8 cellular contexts compared by ENCODE assay signal in the genomic region with DNA sequence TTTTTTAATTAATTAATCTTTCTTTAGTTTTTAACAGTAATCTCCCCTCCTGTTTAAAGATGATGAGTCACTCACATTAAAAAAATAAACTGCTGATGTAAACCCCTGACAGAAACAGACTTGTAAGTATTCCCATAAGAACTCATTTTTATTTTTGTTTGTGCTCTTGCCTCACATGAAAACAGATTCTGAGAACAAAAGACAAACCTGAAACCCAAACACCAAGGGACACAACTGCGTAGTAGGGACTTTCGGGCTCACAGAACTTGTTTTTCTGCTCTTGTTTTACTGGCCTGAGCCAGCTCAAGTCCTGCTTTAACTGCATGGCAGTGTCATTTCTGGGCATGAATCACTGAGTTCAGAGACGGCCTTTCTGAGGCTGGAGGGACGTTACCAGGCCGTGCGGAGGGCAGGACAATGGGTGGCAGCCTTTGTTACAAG.
DNase-seq lines count a peak whose midpoint lies in the region; ATAC-seq lines count a peak whose summit lies in the region.

No MANE protein-coding gene starts in this region.

- peak overlapping the region; percentile 65 for H3K27ac Mint-ChIP-seq in activated CD8-positive, alpha-beta memory T cell treated with anti-CD3 and anti-CD28 coated beads, Interleukin-2, amount 10 ng/mL, durations not matched to agents 7 days and 5 days
- peak overlapping the region; percentile 95 for H3K27ac Mint-ChIP-seq in activated T-helper 2 cell treated with anti-CD3 and anti-CD28 coated beads, Interferon-gamma antibody, Interleukin-2, Interleukin-4, amounts not matched to agents 10 μg/mL and 5 μg/mL and 100 μg/mL, durations not matched to agents 14 hours and 24 hours and 36 hours

- H3K36me3 Mint-ChIP-seq in activated CD8-positive, alpha-beta memory T cell treated with anti-CD3 and anti-CD28 coated beads, Interleukin-2, amount 10 ng/mL, durations not matched to agents 7 days and 5 days = peaks cover 57% of the 10 kb centered on the region
- H3K36me3 Mint-ChIP-seq in activated T-helper 2 cell treated with anti-CD3 and anti-CD28 coated beads, Interferon-gamma antibody, Interleukin-2, Interleukin-4, amounts not matched to agents 10 μg/mL and 5 μg/mL and 100 μg/mL, durations not matched to agents 14 hours and 24 hours and 36 hours (ENCODE audit: low read depth) = peaks cover 88% of the 10 kb centered on the region

- CTCF ChIA-PET in activated CD8-positive, alpha-beta memory T cell treated with anti-CD3 and anti-CD28 coated beads, Interleukin-2, amount 10 ng/mL, durations not matched to agents 7 days and 5 days (lab: Charles Lee) = no interaction called here

- H3K27me3 Mint-ChIP-seq in activated CD8-positive, alpha-beta memory T cell treated with anti-CD3 and anti-CD28 coated beads, Interleukin-2, amount 10 ng/mL, durations not matched to agents 7 days and 5 days = no peaks in the 10 kb centered on the region
- H3K27me3 Mint-ChIP-seq in activated T-helper 2 cell treated with anti-CD3 and anti-CD28 coated beads, Interferon-gamma antibody, Interleukin-2, Interleukin-4, amounts not matched to agents 10 μg/mL and 5 μg/mL and 100 μg/mL, durations not matched to agents 14 hours and 24 hours and 36 hours (ENCODE audit: low read depth) = no peaks in the 10 kb centered on the region

- peak; percentile 36 for ATAC-seq in activated CD8-positive, alpha-beta memory T cell treated with anti-CD3 and anti-CD28 coated beads, Interleukin-2, amount 10 ng/mL, durations not matched to agents 7 days and 5 days
- ATAC-seq in HG03439 (IDR thresholded peaks at IDR 0.05; ENCODE audit: unreplicated experiment) = peak; percentile 61

- DNase-seq in activated CD8-positive, alpha-beta memory T cell treated with anti-CD3 and anti-CD28 coated beads, Interleukin-2, amount 10 ng/mL, durations not matched to agents 7 days and 5 days = no peak
- no peak for DNase-seq in activated CD8-positive, alpha-beta memory T cell treated with anti-CD3 and anti-CD28 coated beads, Interleukin-2, amount 50 U/mL, for 4 hours
- DNase-seq in activated T-helper 2 cell treated with anti-CD3 and anti-CD28 coated beads, Interferon-gamma antibody, Interleukin-2, Interleukin-4, amounts not matched to agents 10 μg/mL and 5 μg/mL and 100 μg/mL, durations not matched to agents 14 hours and 24 hours and 36 hours (ENCODE audit: low spot score) = no peak
- DNase-seq in foreskin melanocyte = peak; percentile 79
- DNase-seq in nucleus accumbens (lab: John Stamatoyannopoulos, UW) = peak in 30 of 56 donors; percentile 3 to 71 (median 25)
- DNase-seq in GF-D8 (lab: John Stamatoyannopoulos, UW) = no peak
- no peak for DNase-seq in OCI-M2 (lab: John Stamatoyannopoulos, UW; ENCODE audit: unreplicated experiment)

- H3K9me3 Mint-ChIP-seq in activated CD8-positive, alpha-beta memory T cell treated with anti-CD3 and anti-CD28 coated beads, Interleukin-2, amount 10 ng/mL, durations not matched to agents 7 days and 5 days (ENCODE audit: low read depth) = no peaks in the 10 kb centered on the region
- no peaks in the 10 kb centered on the region for H3K9me3 Mint-ChIP-seq in activated T-helper 2 cell treated with anti-CD3 and anti-CD28 coated beads, Interferon-gamma antibody, Interleukin-2, Interleukin-4, amounts not matched to agents 10 μg/mL and 5 μg/mL and 100 μg/mL, durations not matched to agents 14 hours and 24 hours and 36 hours

- intact Hi-C loops in activated T-helper 2 cell treated with anti-CD3 and anti-CD28 coated beads, Interferon-gamma antibody, Interleukin-2, Interleukin-4, amounts not matched to agents 10 μg/mL and 5 μg/mL and 100 μg/mL, durations not matched to agents 14 hours and 24 hours and 36 hours (cut with micrococcal nuclease) = loop anchor here (2.0 kb wide), 1 partner anchor 28 kb away; no protein-coding TSS in a partner anchor

- no peak overlapping the region for H3K4me3 Mint-ChIP-seq in activated CD8-positive, alpha-beta memory T cell treated with anti-CD3 and anti-CD28 coated beads, Interleukin-2, amount 10 ng/mL, durations not matched to agents 7 days and 5 days
- peak overlapping the region; percentile 27 for H3K4me3 Mint-ChIP-seq in activated T-helper 2 cell treated with anti-CD3 and anti-CD28 coated beads, Interferon-gamma antibody, Interleukin-2, Interleukin-4, amounts not matched to agents 10 μg/mL and 5 μg/mL and 100 μg/mL, durations not matched to agents 14 hours and 24 hours and 36 hours (ENCODE audit: low read depth)

- peaks cover 38% of the 10 kb centered on the region for H3K4me1 Mint-ChIP-seq in activated CD8-positive, alpha-beta memory T cell treated with anti-CD3 and anti-CD28 coated beads, Interleukin-2, amount 10 ng/mL, durations not matched to agents 7 days and 5 days
- peaks cover 46% of the 10 kb centered on the region for H3K4me1 Mint-ChIP-seq in activated T-helper 2 cell treated with anti-CD3 and anti-CD28 coated beads, Interferon-gamma antibody, Interleukin-2, Interleukin-4, amounts not matched to agents 10 μg/mL and 5 μg/mL and 100 μg/mL, durations not matched to agents 14 hours and 24 hours and 36 hours (ENCODE audit: low read depth)

Comparison
In these comparisons a context has a peak if more than half of its experiments do, and no peak if none do; other contexts are left out.
1. DNase-seq: peak in foreskin melanocyte (single experiment) and nucleus accumbens (30 of 56); none in activated CD8-positive, alpha-beta memory T cell treated with anti-CD3 and anti-CD28 coated beads, Interleukin-2, amount 10 ng/mL, durations not matched to agents 7 days and 5 days (single experiment), activated CD8-positive, alpha-beta memory T cell treated with anti-CD3 and anti-CD28 coated beads, Interleukin-2, amount 50 U/mL, for 4 hours (single experiment), activated T-helper 2 cell treated with anti-CD3 and anti-CD28 coated beads, Interferon-gamma antibody, Interleukin-2, Interleukin-4, amounts not matched to agents 10 μg/mL and 5 μg/mL and 100 μg/mL, durations not matched to agents 14 hours and 24 hours and 36 hours (single experiment), GF-D8 (single experiment) and OCI-M2 (single experiment).